1 cellular context compared by ENCODE assay signal in the genomic region with DNA sequence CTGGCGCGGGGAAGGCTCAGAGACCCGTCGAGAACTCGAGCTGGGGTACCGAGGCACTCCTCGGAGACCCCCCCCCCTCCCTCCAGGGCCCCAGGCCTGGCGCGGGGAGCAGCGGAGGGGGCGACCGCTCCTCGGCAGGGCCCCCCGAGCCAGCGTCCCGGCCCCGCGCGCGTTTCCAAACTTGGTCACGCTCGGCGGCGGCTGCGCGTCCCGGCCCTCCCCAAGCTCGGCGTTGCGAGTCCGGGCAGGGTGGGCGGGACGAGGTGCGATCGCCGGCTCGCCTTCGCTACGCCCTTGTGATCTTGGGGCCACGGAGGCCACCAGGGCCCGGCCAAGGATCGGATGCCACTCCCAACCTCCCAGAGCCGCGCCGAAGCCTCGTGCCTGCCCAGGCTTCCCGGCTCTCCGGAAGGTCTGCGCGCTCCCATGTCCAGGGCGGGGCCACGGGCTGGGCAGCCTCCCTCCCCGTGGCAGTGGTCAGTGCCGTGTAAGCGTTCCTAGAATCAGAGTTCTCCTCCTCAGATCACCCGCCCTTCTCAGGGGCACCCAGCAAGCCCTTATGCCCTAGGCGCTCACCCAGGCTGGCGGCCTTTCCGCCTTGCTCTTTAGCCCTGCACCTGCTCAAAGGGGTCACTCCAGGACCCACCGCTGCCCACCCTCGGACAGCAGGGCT.
TF ChIP-seq lines count a peak whose summit lies in the region.

No MANE protein-coding gene starts in this region.

TF ChIP-seq in HepG2, 621 proteins besides CTCF, POLR2A, EP300 and RAD21 (continued from another document and continues in another):
- TF ChIP-seq, protein P1, sequence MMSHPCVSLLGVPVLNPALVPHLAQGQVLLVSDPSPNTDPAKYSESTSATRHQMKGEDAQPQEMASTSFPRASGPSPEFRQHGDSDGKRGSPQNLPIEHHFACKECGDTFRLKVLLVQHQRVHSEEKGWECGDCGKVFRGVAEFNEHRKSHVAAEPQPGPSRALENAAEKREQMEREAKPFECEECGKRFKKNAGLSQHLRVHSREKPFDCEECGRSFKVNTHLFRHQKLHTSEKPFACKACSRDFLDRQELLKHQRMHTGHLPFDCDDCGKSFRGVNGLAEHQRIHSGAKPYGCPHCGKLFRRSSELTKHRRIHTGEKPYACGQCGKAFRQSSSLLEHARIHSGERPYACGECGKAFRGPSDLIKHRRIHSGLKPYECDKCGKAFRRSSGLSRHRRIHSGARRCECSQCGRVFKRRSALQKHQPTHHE (CRISPR knock-in tag; IDR thresholded peaks at IDR 0.05; ENCODE audit: borderline replicate concordance) = peak; percentile 53; the same call in 1 of the 2 replicates
- TF ChIP-seq ZNF180 (CRISPR knock-in tag; IDR thresholded peaks at IDR 0.05; ENCODE audit: borderline replicate concordance, low read depth) = peak; percentile 87; the same call in 1 of the 2 replicates
- no peak for TF ChIP-seq LCORL (IDR thresholded peaks at IDR 0.05)
- no peak; the same call in 1 of the 2 replicates for TF ChIP-seq LCORL (CRISPR knock-in tag; IDR thresholded peaks at IDR 0.05)
- TF ChIP-seq NR2F1 (CRISPR knock-in tag; IDR thresholded peaks at IDR 0.05) = peak in 1 of 2 experiments; percentile 10; a peak in 1 of 4 replicates
- peak; percentile 68; the same call in 1 of the 2 replicates for TF ChIP-seq TIGD3 (CRISPR knock-in tag; IDR thresholded peaks at IDR 0.05; ENCODE audit: borderline replicate concordance)
- TF ChIP-seq ZNF569 (CRISPR knock-in tag; IDR thresholded peaks at IDR 0.05; ENCODE audit: borderline replicate concordance) = no peak
- peak; percentile 57; the same call in 1 of the 2 replicates for TF ChIP-seq ZNF12 (CRISPR knock-in tag; IDR thresholded peaks at IDR 0.05)
- TF ChIP-seq RARA (CRISPR knock-in tag; IDR thresholded peaks at IDR 0.05) = peak; percentile 75
- TF ChIP-seq TGIF2 (CRISPR knock-in tag; IDR thresholded peaks at IDR 0.05) = peak; percentile 22; the same call in 1 of the 2 replicates
- peak; percentile 81; the same call in 1 of the 2 replicates for TF ChIP-seq PAWR (CRISPR knock-in tag; IDR thresholded peaks at IDR 0.05; ENCODE audit: borderline replicate concordance)
- peak; percentile 56; the same call in 1 of the 2 replicates for TF ChIP-seq ZNF629 (CRISPR knock-in tag; conservative IDR thresholded peaks at IDR 0.05)
- peak; percentile 53; the same call in 1 of the 2 replicates for TF ChIP-seq PHF21A (CRISPR knock-in tag; IDR thresholded peaks at IDR 0.05)
- TF ChIP-seq ZNF772 (CRISPR knock-in tag; IDR thresholded peaks at IDR 0.05) = peak; percentile 93; the same call in 1 of the 2 replicates
- TF ChIP-seq ZNF788 (CRISPR knock-in tag; IDR thresholded peaks at IDR 0.05; ENCODE audit: borderline replicate concordance) = peak; percentile 81; the same call in 1 of the 2 replicates
- TF ChIP-seq MIER3 (CRISPR knock-in tag; IDR thresholded peaks at IDR 0.05; ENCODE audit: borderline replicate concordance) = 0 out of 2 replicates have a peak, but pooled peaks have one; percentile 57
- TF ChIP-seq CBX5 (CRISPR knock-in tag; IDR thresholded peaks at IDR 0.05; ENCODE audit: borderline replicate concordance) = 0 out of 2 replicates have a peak, but pooled peaks have one; percentile 25
- peak; percentile 87 for TF ChIP-seq ZFY (CRISPR knock-in tag; IDR thresholded peaks at IDR 0.05)
- TF ChIP-seq CERS6 (CRISPR knock-in tag; IDR thresholded peaks at IDR 0.05) = peak; percentile 85; the same call in 1 of the 2 replicates
- no peak for TF ChIP-seq IKZF1 (IDR thresholded peaks at IDR 0.05)
- no peak; the same call in 1 of the 2 replicates for TF ChIP-seq ZNF350 (CRISPR knock-in tag; IDR thresholded peaks at IDR 0.05; ENCODE audit: borderline replicate concordance, low read depth)
- peak; percentile 84; the same call in 1 of the 2 replicates for TF ChIP-seq ZNF441 (CRISPR knock-in tag; IDR thresholded peaks at IDR 0.05; ENCODE audit: borderline replicate concordance)
- TF ChIP-seq FOXP4 (CRISPR knock-in tag; IDR thresholded peaks at IDR 0.05) = peak; percentile 70
- TF ChIP-seq, protein P2, sequence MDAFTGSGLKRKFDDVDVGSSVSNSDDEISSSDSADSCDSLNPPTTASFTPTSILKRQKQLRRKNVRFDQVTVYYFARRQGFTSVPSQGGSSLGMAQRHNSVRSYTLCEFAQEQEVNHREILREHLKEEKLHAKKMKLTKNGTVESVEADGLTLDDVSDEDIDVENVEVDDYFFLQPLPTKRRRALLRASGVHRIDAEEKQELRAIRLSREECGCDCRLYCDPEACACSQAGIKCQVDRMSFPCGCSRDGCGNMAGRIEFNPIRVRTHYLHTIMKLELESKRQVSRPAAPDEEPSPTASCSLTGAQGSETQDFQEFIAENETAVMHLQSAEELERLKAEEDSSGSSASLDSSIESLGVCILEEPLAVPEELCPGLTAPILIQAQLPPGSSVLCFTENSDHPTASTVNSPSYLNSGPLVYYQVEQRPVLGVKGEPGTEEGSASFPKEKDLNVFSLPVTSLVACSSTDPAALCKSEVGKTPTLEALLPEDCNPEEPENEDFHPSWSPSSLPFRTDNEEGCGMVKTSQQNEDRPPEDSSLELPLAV (CRISPR knock-in tag; conservative IDR thresholded peaks at IDR 0.05; ENCODE audit: low read depth) = no peak
- peak; percentile 94 for TF ChIP-seq ZSCAN20 (CRISPR knock-in tag; IDR thresholded peaks at IDR 0.05; ENCODE audit: borderline replicate concordance)
- TF ChIP-seq ZNF30 (CRISPR knock-in tag; IDR thresholded peaks at IDR 0.05) = peak; percentile 44; the same call in 1 of the 2 replicates
- no peak for TF ChIP-seq FOXA1 (IDR thresholded peaks at IDR 0.05)
- 0 out of 2 replicates have a peak, but pooled peaks have one; percentile 9 for TF ChIP-seq FOXA1 (CRISPR knock-in tag; IDR thresholded peaks at IDR 0.05)
- TF ChIP-seq ZBTB38 (CRISPR knock-in tag; IDR thresholded peaks at IDR 0.05) = peak; percentile 58
- TF ChIP-seq, protein P3, sequence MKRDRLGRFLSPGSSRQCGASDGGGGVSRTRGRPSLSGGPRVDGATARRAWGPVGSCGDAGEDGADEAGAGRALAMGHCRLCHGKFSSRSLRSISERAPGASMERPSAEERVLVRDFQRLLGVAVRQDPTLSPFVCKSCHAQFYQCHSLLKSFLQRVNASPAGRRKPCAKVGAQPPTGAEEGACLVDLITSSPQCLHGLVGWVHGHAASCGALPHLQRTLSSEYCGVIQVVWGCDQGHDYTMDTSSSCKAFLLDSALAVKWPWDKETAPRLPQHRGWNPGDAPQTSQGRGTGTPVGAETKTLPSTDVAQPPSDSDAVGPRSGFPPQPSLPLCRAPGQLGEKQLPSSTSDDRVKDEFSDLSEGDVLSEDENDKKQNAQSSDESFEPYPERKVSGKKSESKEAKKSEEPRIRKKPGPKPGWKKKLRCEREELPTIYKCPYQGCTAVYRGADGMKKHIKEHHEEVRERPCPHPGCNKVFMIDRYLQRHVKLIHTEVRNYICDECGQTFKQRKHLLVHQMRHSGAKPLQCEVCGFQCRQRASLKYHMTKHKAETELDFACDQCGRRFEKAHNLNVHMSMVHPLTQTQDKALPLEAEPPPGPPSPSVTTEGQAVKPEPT (CRISPR knock-in tag; IDR thresholded peaks at IDR 0.05; ENCODE audit: low read depth) = peak; percentile 88; the same call in 1 of the 2 replicates
- TF ChIP-seq, protein P4, sequence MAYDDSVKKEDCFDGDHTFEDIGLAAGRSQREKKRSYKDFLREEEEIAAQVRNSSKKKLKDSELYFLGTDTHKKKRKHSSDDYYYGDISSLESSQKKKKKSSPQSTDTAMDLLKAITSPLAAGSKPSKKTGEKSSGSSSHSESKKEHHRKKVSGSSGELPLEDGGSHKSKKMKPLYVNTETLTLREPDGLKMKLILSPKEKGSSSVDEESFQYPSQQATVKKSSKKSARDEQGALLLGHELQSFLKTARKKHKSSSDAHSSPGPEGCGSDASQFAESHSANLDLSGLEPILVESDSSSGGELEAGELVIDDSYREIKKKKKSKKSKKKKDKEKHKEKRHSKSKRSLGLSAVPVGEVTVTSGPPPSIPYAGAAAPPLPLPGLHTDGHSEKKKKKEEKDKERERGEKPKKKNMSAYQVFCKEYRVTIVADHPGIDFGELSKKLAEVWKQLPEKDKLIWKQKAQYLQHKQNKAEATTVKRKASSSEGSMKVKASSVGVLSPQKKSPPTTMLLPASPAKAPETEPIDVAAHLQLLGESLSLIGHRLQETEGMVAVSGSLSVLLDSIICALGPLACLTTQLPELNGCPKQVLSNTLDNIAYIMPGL (CRISPR knock-in tag; IDR thresholded peaks at IDR 0.05; ENCODE audit: borderline replicate concordance in 1 of 2, low read depth in 1 of 2) = peak; percentile 61 to 84; a peak in 3 of 4 replicates
- TF ChIP-seq FOXA3 (CRISPR knock-in tag; IDR thresholded peaks at IDR 0.05) = peak; percentile 64
- TF ChIP-seq ZBTB46 (CRISPR knock-in tag; IDR thresholded peaks at IDR 0.05; ENCODE audit: borderline replicate concordance) = peak; percentile 83; the same call in 1 of the 2 replicates
- TF ChIP-seq ETS1 (CRISPR knock-in tag; IDR thresholded peaks at IDR 0.05) = peak; percentile 79; the same call in 1 of the 2 replicates
- no peak for TF ChIP-seq GABPA (IDR thresholded peaks at IDR 0.05; ENCODE audit: low read depth, low read length)
- TF ChIP-seq GABPA (CRISPR knock-in tag; IDR thresholded peaks at IDR 0.05; ENCODE audit: low read depth) = peak; percentile 43; the same call in 1 of the 2 replicates
- TF ChIP-seq IRF9 (CRISPR knock-in tag; IDR thresholded peaks at IDR 0.05; ENCODE audit: borderline replicate concordance) = peak; percentile 82
- no peak for TF ChIP-seq AGO1 (IDR thresholded peaks at IDR 0.05; ENCODE audit: low read depth, low read length, poor library complexity, severe bottlenecking)
- no peak for TF ChIP-seq ZNF660 (CRISPR knock-in tag; IDR thresholded peaks at IDR 0.05; ENCODE audit: borderline replicate concordance, low read depth)
- no peak for TF ChIP-seq ZNF781 (CRISPR knock-in tag; IDR thresholded peaks at IDR 0.05; ENCODE audit: borderline replicate concordance, not compliant biosample characterization)
- TF ChIP-seq KLF11 (CRISPR knock-in tag; IDR thresholded peaks at IDR 0.05) = 0 out of 2 replicates have a peak, but pooled peaks have one; percentile 30
- peak; percentile 83; the same call in 1 of the 2 replicates for TF ChIP-seq GFI1 (CRISPR knock-in tag; IDR thresholded peaks at IDR 0.05; ENCODE audit: borderline replicate concordance)
- TF ChIP-seq ATF1 (CRISPR knock-in tag; IDR thresholded peaks at IDR 0.05) = no peak
- TF ChIP-seq ZSCAN21 (CRISPR knock-in tag; IDR thresholded peaks at IDR 0.05; ENCODE audit: borderline replicate concordance) = peak; percentile 70
